14 cellular contexts compared by ENCODE assay signal in the genomic region with DNA sequence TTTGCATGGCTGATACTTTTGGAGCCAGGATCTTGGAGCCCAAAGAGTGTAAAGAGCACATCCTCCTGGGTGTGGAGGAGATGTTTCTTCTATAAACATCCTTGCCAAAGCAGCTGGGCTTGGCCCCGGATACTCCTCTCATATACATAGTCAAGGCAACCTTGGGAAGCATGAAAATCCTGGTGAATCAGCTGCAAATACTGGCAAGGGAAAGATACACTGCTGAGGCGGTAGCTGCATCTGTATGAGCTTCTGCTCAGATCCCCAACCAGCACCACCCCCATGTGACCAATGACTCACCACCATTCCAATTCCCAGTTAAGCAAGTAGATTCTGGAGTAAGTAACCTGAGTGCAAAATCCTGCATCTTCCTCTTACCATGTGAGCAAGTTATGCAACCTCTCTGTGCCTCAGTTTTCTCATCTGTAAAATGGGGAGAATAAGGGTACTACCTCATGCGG.
DNase-seq lines count a peak whose midpoint lies in the region; ATAC-seq and TF ChIP-seq lines count a peak whose summit lies in the region.
"Had no signal": no experiment of that assay in that cellular context is flagged by ENCODE, and none has a peak within 500 bp of the region (broad histone marks: within the 10 kb centered on the region; RNA-seq: fewer than 3 reads in every experiment).

No MANE protein-coding gene starts in this region.

- no peaks in the 10 kb centered on the region for H3K36me3 ChIP-seq in BJ (ENCODE audit: control insufficient read depth, insufficient read depth, low read length)
- H3K36me3 ChIP-seq in trophoblast cell (ENCODE audit: control insufficient read depth in 1 of 2, insufficient read depth in 2 of 2, low read length in 2 of 2), result no peaks in the 10 kb centered on the region
- H3K36me3 ChIP-seq in PC-9 (ENCODE audit: low read depth), result no peaks in the 10 kb centered on the region

- TF ChIP-seq CTCF in BJ (IDR thresholded peaks at IDR 0.05; ENCODE audit: insufficient read depth, low read depth, low read length) (0 out of 2 replicates have a peak, but pooled peaks have one; percentile 12), fibroblast of villous mesenchyme (IDR thresholded peaks at IDR 0.05; ENCODE audit: insufficient read depth, low read depth, low read length) (no peak), PC-9 (conservative IDR thresholded peaks at IDR 0.05) (no peak)

- POLR2A ChIA-PET in BJ (lab: Charles Lee) (interaction anchor here (0.6 kb wide), 1 partner anchor 121 kb away, joined by 3 read pairs; no protein-coding TSS in a partner anchor), PC-9 (lab: Charles Lee; ENCODE audit: unreplicated experiment) (no interaction called here)

- no peak overlapping the region for H4K91ac ChIP-seq in trophoblast cell (ENCODE audit: low read depth, low read length)

- no TSS peak for BruUV-seq in PC-9 (replicated peaks; lab: Mats Ljungman, UMichigan)

- intact Hi-C loops in PC-9 (cut with micrococcal nuclease; ENCODE audit: unreplicated experiment), result no loop called here

- H4K12ac ChIP-seq in trophoblast cell (ENCODE audit: low read depth, low read length), result no peak overlapping the region

- H3K79me2 ChIP-seq in trophoblast cell (ENCODE audit: control insufficient read depth, insufficient read depth, low read length, poor library complexity) (no peaks in the 10 kb centered on the region), PC-9 (ENCODE audit: low read depth) (no peaks in the 10 kb centered on the region)

- H2BK120ac ChIP-seq in trophoblast cell (ENCODE audit: insufficient read depth, low read length, poor library complexity), result no peak overlapping the region

- DNase-seq in BJ (ENCODE audit: low read depth), result peak; percentile 96
- DNase-seq in RPMI7951 (ENCODE audit: low read depth), result peak; percentile 62
- peak; percentile 66 for DNase-seq in fibroblast of villous mesenchyme (ENCODE audit: low read depth)
- peak; percentile 81 to 82 for DNase-seq in trophoblast cell
- DNase-seq in SW480 (ENCODE audit: low spot score), result no peak
- no peak for DNase-seq in NK-92 (lab: John Stamatoyannopoulos, UW; ENCODE audit: unreplicated experiment)
- no peak for DNase-seq in PC-9
- DNase-seq: activated CD4-positive, alpha-beta T cell treated with anti-CD3 and anti-CD28 coated beads for 4 hours; activated gamma-delta T cell treated with Interleukin-2 at 50 U/mL for 16 hours; dermis blood vessel endothelial cell; stimulated activated naive B cell treated with anti-CD40 and anti-IgM and Interleukin-4, amounts not matched to agents 10 μg/mL and 1 μg/mL and 100 μg/mL, for 72 hours had no signal

- no peak overlapping the region for H3K9ac ChIP-seq in trophoblast cell (ENCODE audit: low read length)

- H4K8ac ChIP-seq in trophoblast cell (ENCODE audit: low read depth, low read length), result no peak overlapping the region

- no peak overlapping the region for H2BK12ac ChIP-seq in trophoblast cell (ENCODE audit: low read length)

- H3K23ac ChIP-seq in trophoblast cell (ENCODE audit: low read length), result no peak overlapping the region

- H3K4me2 ChIP-seq in trophoblast cell (ENCODE audit: low read length) (no peak overlapping the region), PC-9 (no peak overlapping the region)

- H3K4me3 ChIP-seq in BJ (ENCODE audit: low read depth, low read length) (no peak overlapping the region), fibroblast of villous mesenchyme (ENCODE audit: low read depth, low read length) (no peak overlapping the region), trophoblast cell (ENCODE audit: low read depth, low read length) (no peak overlapping the region), PC-9 (no peak overlapping the region)
- H3K4me3 ChIP-seq: GM12878, SK-N-MC had no signal

- no peak overlapping the region for H2BK5ac ChIP-seq in trophoblast cell (ENCODE audit: low read depth, low read length, poor library complexity)

- H3K9me3 ChIP-seq in trophoblast cell (ENCODE audit: insufficient read depth, low read depth, low read length) (no peaks in the 10 kb centered on the region), PC-9 (ENCODE audit: insufficient read depth, low read depth) (no peaks in the 10 kb centered on the region)

- no peaks in the 10 kb centered on the region for H3K27me3 ChIP-seq in BJ (ENCODE audit: control insufficient read depth, insufficient read depth, low read length)
- H3K27me3 ChIP-seq in trophoblast cell (ENCODE audit: insufficient read depth, low read length), result peaks cover 3% of the 10 kb centered on the region
- H3K27me3 ChIP-seq in PC-9 (ENCODE audit: insufficient read depth, low read depth), result peaks cover 56% of the 10 kb centered on the region

- H3K14ac ChIP-seq in trophoblast cell (ENCODE audit: low read length), result no peak overlapping the region

- H2AFZ ChIP-seq in trophoblast cell (ENCODE audit: insufficient read depth, low read length, poor library complexity) (no peak overlapping the region), PC-9 (no peak overlapping the region)

- H3K79me1 ChIP-seq in trophoblast cell (ENCODE audit: low read length), result no peaks in the 10 kb centered on the region

- H2AK5ac ChIP-seq in trophoblast cell (ENCODE audit: low read length), result no peak overlapping the region

- WGBS in trophoblast cell (ENCODE audit: extremely low coverage, insufficient coverage, insufficient read length), result no CpG with 5 or more reads among the region's 3 CpGs

- no peak for ATAC-seq in HG03139 (IDR thresholded peaks at IDR 0.05; ENCODE audit: unreplicated experiment)
- ATAC-seq: GM12878; stimulated activated naive B cell treated with anti-CD40 and anti-IgM and Interleukin-4, amounts not matched to agents 10 μg/mL and 1 μg/mL and 100 μg/mL, for 72 hours had no signal

- H3K4me1 ChIP-seq in trophoblast cell (ENCODE audit: control insufficient read depth in 1 of 2, insufficient read depth in 2 of 2, low read length in 2 of 2) (no peaks in the 10 kb centered on the region), PC-9 (replicated peaks; ENCODE audit: insufficient read depth) (no peaks in the 10 kb centered on the region)

- no peaks in the 10 kb centered on the region for H3F3A ChIP-seq in PC-9 (ENCODE audit: insufficient read depth, low read depth)

- H3K9me2 ChIP-seq in PC-9 (ENCODE audit: insufficient read depth), result no peaks in the 10 kb centered on the region

- H3K4ac ChIP-seq in trophoblast cell (ENCODE audit: low read depth, low read length), result no peak overlapping the region

- no peak overlapping the region for H3K18ac ChIP-seq in trophoblast cell (ENCODE audit: low read length)

- CTCF ChIA-PET in BJ (lab: Yijun Ruan, JAX), result interaction anchor here (0.7 kb wide), 1 partner anchor 26 kb away, joined by 3 read pairs; no protein-coding TSS in a partner anchor
- CTCF ChIA-PET in PC-9 (lab: Charles Lee), result no interaction called here

- no peaks in the 10 kb centered on the region for H4K20me1 ChIP-seq in PC-9 (ENCODE audit: insufficient read depth)

- H3K27ac ChIP-seq in trophoblast cell (ENCODE audit: low read depth, low read length) (no peak overlapping the region), PC-9 (no peak overlapping the region)
- H3K27ac ChIP-seq: SK-N-MC had no signal

Comparison
In these comparisons a context has a peak if more than half of its experiments do, and no peak if none do; other contexts are left out.
1. DNase-seq: peak in BJ (single experiment), RPMI7951 (single experiment), fibroblast of villous mesenchyme (single experiment) and trophoblast cell (2 of 2); none in SW480 (single experiment), NK-92 (single experiment) and PC-9 (0 of 2).